Comparison of ENCODE assay signal across 22 cellular contexts in genomic region chr20:24235224-24235735, GRCh38.
"Had no signal": no experiment of that assay in that cellular context is flagged by ENCODE, and none has a peak within 500 bp of the region (broad histone marks: within the 10 kb centered on the region; RNA-seq: fewer than 3 reads in every experiment).

No MANE protein-coding gene starts in this region.

- H3K36me3 Mint-ChIP-seq: naive thymus-derived CD8-positive, alpha-beta T cell had no signal

- H3K4me3 Mint-ChIP-seq: activated CD4-positive, alpha-beta memory T cell treated with anti-CD3 and anti-CD28 coated beads, Interleukin-2, amount 10 ng/mL, durations not matched to agents 7 days and 5 days; activated CD4-positive, alpha-beta T cell treated with anti-CD3 and anti-CD28 coated beads, Interleukin-2, amount 10 ng/mL, durations not matched to agents 24 days and 14 days; activated naive CD8-positive, alpha-beta T cell treated with anti-CD3 and anti-CD28 coated beads, Interleukin-2, amount 50 U/mL, for 24 hours; activated T-cell treated with anti-CD3 and anti-CD28 coated beads, Interleukin-2, amount 50 U/mL, for 72 hours; naive thymus-derived CD8-positive, alpha-beta T cell; stimulated activated naive CD8-positive, alpha-beta T cell treated with anti-CD3 and anti-CD28 coated beads, Interleukin-15, amount 100 ng/mL, for 72 hours had no signal

- H3K27ac ChIP-seq: coronary artery, lower lobe of right lung, psoas muscle, right lobe of liver, skin epidermis, suprapubic skin, transverse colon, VCaP had no signal

- DNase-seq: activated CD4-positive, alpha-beta memory T cell treated with anti-CD3 and anti-CD28 coated beads, Interleukin-2, amount 10 ng/mL, durations not matched to agents 7 days and 5 days; activated CD4-positive, alpha-beta T cell treated with anti-CD3 and anti-CD28 coated beads, Interleukin-2, amount 10 ng/mL, durations not matched to agents 24 days and 14 days; activated effector memory CD4-positive, alpha-beta T cell treated with Interleukin-2 at 50 U/mL for 16 hours; activated naive CD4-positive, alpha-beta T cell treated with anti-CD3 and anti-CD28 coated beads, Interleukin-2, amount 50 U/mL, for 16 hours; activated naive CD8-positive, alpha-beta T cell treated with anti-CD3 and anti-CD28 coated beads, Interleukin-2, amount 50 U/mL, for 24 hours; activated T-cell treated with anti-CD3 and anti-CD28 coated beads, Interleukin-2, amount 50 U/mL, for 72 hours; cerebellar nuclear complex; foreskin fibroblast; kidney; lower lobe of right lung; naive thymus-derived CD8-positive, alpha-beta T cell; psoas muscle; right lobe of liver; stimulated activated CD4-positive, alpha-beta T cell treated with anti-CD3 and anti-CD28 coated beads, Interleukin-1b, Interleukin-23, amount 100 ng/mL, for 48 hours; stimulated activated naive CD8-positive, alpha-beta T cell treated with anti-CD3 and anti-CD28 coated beads, Interleukin-15, amount 100 ng/mL, for 72 hours; SW 1271; T-helper 2 cell; transverse colon had no signal

- H3K4me1 ChIP-seq: lower lobe of right lung, psoas muscle, suprapubic skin, transverse colon had no signal

- H3K27me3 ChIP-seq: right lobe of liver, suprapubic skin, transverse colon had no signal

- H3K9me3 Mint-ChIP-seq: activated CD4-positive, alpha-beta memory T cell treated with anti-CD3 and anti-CD28 coated beads, Interleukin-2, amount 10 ng/mL, durations not matched to agents 7 days and 5 days; activated CD4-positive, alpha-beta T cell treated with anti-CD3 and anti-CD28 coated beads, Interleukin-2, amount 10 ng/mL, durations not matched to agents 24 days and 14 days; activated naive CD8-positive, alpha-beta T cell treated with anti-CD3 and anti-CD28 coated beads, Interleukin-2, amount 50 U/mL, for 24 hours; activated T-cell treated with anti-CD3 and anti-CD28 coated beads, Interleukin-2, amount 50 U/mL, for 72 hours; naive thymus-derived CD8-positive, alpha-beta T cell; stimulated activated naive CD8-positive, alpha-beta T cell treated with anti-CD3 and anti-CD28 coated beads, Interleukin-15, amount 100 ng/mL, for 72 hours had no signal

- H3K27me3 Mint-ChIP-seq: activated naive CD8-positive, alpha-beta T cell treated with anti-CD3 and anti-CD28 coated beads, Interleukin-2, amount 50 U/mL, for 24 hours had no signal

- H3K27ac Mint-ChIP-seq: activated CD4-positive, alpha-beta memory T cell treated with anti-CD3 and anti-CD28 coated beads, Interleukin-2, amount 10 ng/mL, durations not matched to agents 7 days and 5 days; activated CD4-positive, alpha-beta T cell treated with anti-CD3 and anti-CD28 coated beads, Interleukin-2, amount 10 ng/mL, durations not matched to agents 24 days and 14 days; activated naive CD8-positive, alpha-beta T cell treated with anti-CD3 and anti-CD28 coated beads, Interleukin-2, amount 50 U/mL, for 24 hours; activated T-cell treated with anti-CD3 and anti-CD28 coated beads, Interleukin-2, amount 50 U/mL, for 72 hours had no signal

- H3K9me3 ChIP-seq: lower lobe of right lung, psoas muscle, right lobe of liver, suprapubic skin, transverse colon had no signal

- H3K4me3 ChIP-seq: coronary artery, lower lobe of right lung, psoas muscle, right lobe of liver, skin epidermis, suprapubic skin, transverse colon had no signal

- H3K4me1 Mint-ChIP-seq: activated CD4-positive, alpha-beta memory T cell treated with anti-CD3 and anti-CD28 coated beads, Interleukin-2, amount 10 ng/mL, durations not matched to agents 7 days and 5 days; activated CD4-positive, alpha-beta T cell treated with anti-CD3 and anti-CD28 coated beads, Interleukin-2, amount 10 ng/mL, durations not matched to agents 24 days and 14 days; activated naive CD8-positive, alpha-beta T cell treated with anti-CD3 and anti-CD28 coated beads, Interleukin-2, amount 50 U/mL, for 24 hours; naive thymus-derived CD8-positive, alpha-beta T cell; stimulated activated naive CD8-positive, alpha-beta T cell treated with anti-CD3 and anti-CD28 coated beads, Interleukin-15, amount 100 ng/mL, for 72 hours had no signal
